In genomic region chr1:2956571-2956970, GRCh38 we compare ENCODE assay signal across 27 cellular contexts.
"Had no signal": no experiment of that assay in that cellular context is flagged by ENCODE, and none has a peak within 500 bp of the region (broad histone marks: within the 10 kb centered on the region; RNA-seq: fewer than 3 reads in every experiment).

No MANE protein-coding gene starts in this region.

- H3K4me3 Mint-ChIP-seq: endodermal cell; nephron; stimulated activated memory B cell treated with anti-CD40 and anti-IgM and Interleukin-4, amounts not matched to agents 10 μg/mL and 1 μg/mL and 100 μg/mL, for 72 hours; stimulated activated naive CD8-positive, alpha-beta T cell treated with anti-CD3 and anti-CD28 coated beads, Interleukin-15, amount 100 ng/mL, for 72 hours had no signal

- H3K4me1 Mint-ChIP-seq: endodermal cell; stimulated activated naive CD8-positive, alpha-beta T cell treated with anti-CD3 and anti-CD28 coated beads, Interleukin-15, amount 100 ng/mL, for 72 hours had no signal

- H3K27ac ChIP-seq: foreskin keratinocyte, hepatocyte, left ventricle myocardium inferior, lower lobe of right lung, parathyroid adenoma, prostate gland, right lobe of liver, spleen, testis, tibial nerve, upper lobe of right lung, vagina had no signal

- H3K27me3 Mint-ChIP-seq: stimulated activated memory B cell treated with anti-CD40 and anti-IgM and Interleukin-4, amounts not matched to agents 10 μg/mL and 1 μg/mL and 100 μg/mL, for 72 hours; stimulated activated naive CD8-positive, alpha-beta T cell treated with anti-CD3 and anti-CD28 coated beads, Interleukin-15, amount 100 ng/mL, for 72 hours had no signal

- FAIRE-seq: endothelial cell of umbilical vein, kidney had no signal

- DNase-seq: effector CD4-positive, alpha-beta T cell; endodermal cell; erythroblast; foreskin keratinocyte; kidney; left cardiac atrium; left ventricle myocardium inferior; lower lobe of right lung; mesenchymal stem cell; midbrain; retina; right lobe of liver; spleen; stimulated activated CD4-positive, alpha-beta T cell treated with anti-CD3 and anti-CD28 coated beads, Interleukin-15, amount 100 ng/mL, for 24 hours; stimulated activated CD4-positive, alpha-beta T cell treated with anti-CD3 and anti-CD28 coated beads, Interleukin-1b, Interleukin-23, amount 100 ng/mL, for 48 hours; stimulated activated CD4-positive, alpha-beta T cell treated with anti-CD3 and anti-CD28 coated beads, Interleukin-4, amount 100 ng/mL, for 24 hours; stimulated activated naive CD8-positive, alpha-beta T cell treated with anti-CD3 and anti-CD28 coated beads, Interleukin-15, amount 100 ng/mL, for 72 hours; testis; upper lobe of right lung had no signal

- ATAC-seq: foreskin keratinocyte; left cardiac atrium; lower lobe of right lung; right lobe of liver; stimulated activated memory B cell treated with anti-CD40 and anti-IgM and Interleukin-4, amounts not matched to agents 10 μg/mL and 1 μg/mL and 100 μg/mL, for 72 hours; stimulated activated naive CD8-positive, alpha-beta T cell treated with anti-CD3 and anti-CD28 coated beads, Interleukin-15, amount 100 ng/mL, for 72 hours; upper lobe of right lung had no signal

- H3K4me1 ChIP-seq: foreskin keratinocyte, lower lobe of right lung, parathyroid adenoma, prostate gland, right lobe of liver, testis, tibial nerve, upper lobe of right lung, vagina had no signal

- H3K9me3 ChIP-seq: prostate gland, testis, upper lobe of right lung, vagina had no signal

- H3K27ac Mint-ChIP-seq: endodermal cell; nephron; stimulated activated memory B cell treated with anti-CD40 and anti-IgM and Interleukin-4, amounts not matched to agents 10 μg/mL and 1 μg/mL and 100 μg/mL, for 72 hours; stimulated activated naive CD8-positive, alpha-beta T cell treated with anti-CD3 and anti-CD28 coated beads, Interleukin-15, amount 100 ng/mL, for 72 hours had no signal

- H3K27me3 ChIP-seq: foreskin keratinocyte, hepatocyte, right lobe of liver, testis, tibial nerve, upper lobe of right lung, vagina had no signal

- H3K4me2 ChIP-seq: hepatocyte had no signal

- H3K4me3 ChIP-seq: hepatocyte, left ventricle myocardium inferior, lower lobe of right lung, prostate gland, right lobe of liver, spleen, testis, tibial nerve, upper lobe of right lung, vagina had no signal

- H3K36me3 ChIP-seq: left ventricle myocardium inferior, lower lobe of right lung, prostate gland, right lobe of liver, spleen, tibial nerve, upper lobe of right lung, vagina had no signal

- H3K79me2 ChIP-seq: hepatocyte, parathyroid adenoma had no signal
